11 cellular contexts compared by ENCODE assay signal in genomic region chr17:43467981-43468541, GRCh38. TPM values are rescaled to one million over a fixed set of nuclear protein-coding genes. Genes with fewer than 3 reads are reported as not detected.
DNase-seq lines count a peak whose midpoint lies in the region; ATAC-seq and TF ChIP-seq lines count a peak whose summit lies in the region.
"Had no signal": no experiment of that assay in that cellular context is flagged by ENCODE, and none has a peak within 500 bp of the region (broad histone marks: within the 10 kb centered on the region; RNA-seq: fewer than 3 reads in every experiment).

No MANE protein-coding gene starts in this region.

- no peaks in the 10 kb centered on the region for H3K9me3 Mint-ChIP-seq in neural crest cell
- H3K9me3 Mint-ChIP-seq: activated T-helper 1 cell treated with anti-CD3 and anti-CD28 coated beads, Interleukin-12 subunit alpha, Interleukin-12 subunit beta, Interleukin-2, Interleukin-4 antibody, amounts not matched to agents 30 ng/mL and 10 ng/mL and 1 ng/mL, durations not matched to agents 14 hours and 24 hours and 36 hours had no signal

- DNase-seq in AG20443 (ENCODE audit: low spot score) (peak; percentile 85), NCI-H1694 (lab: John Stamatoyannopoulos, UW) (peak; percentile 85), dedifferentiated amniotic fluid mesenchymal stem cell (ENCODE audit: extremely low spot score) (peak; percentile 93), neural crest cell (ENCODE audit: low read depth, low spot score) (no peak), GF-D8 (lab: John Stamatoyannopoulos, UW) (no peak), left lobe of liver (ENCODE audit: low spot score) (no peak)
- DNase-seq: DMS153, SIG-M5 had no signal

- no peak overlapping the region for H3K4me3 Mint-ChIP-seq in neural crest cell
- H3K4me3 Mint-ChIP-seq: activated T-helper 1 cell treated with anti-CD3 and anti-CD28 coated beads, Interleukin-12 subunit alpha, Interleukin-12 subunit beta, Interleukin-2, Interleukin-4 antibody, amounts not matched to agents 30 ng/mL and 10 ng/mL and 1 ng/mL, durations not matched to agents 14 hours and 24 hours and 36 hours had no signal

- peak overlapping the region; percentile 23 for H3K27ac Mint-ChIP-seq in neural crest cell (ENCODE audit: unreplicated experiment)
- H3K27ac Mint-ChIP-seq: activated T-helper 1 cell treated with anti-CD3 and anti-CD28 coated beads, Interleukin-12 subunit alpha, Interleukin-12 subunit beta, Interleukin-2, Interleukin-4 antibody, amounts not matched to agents 30 ng/mL and 10 ng/mL and 1 ng/mL, durations not matched to agents 14 hours and 24 hours and 36 hours had no signal

- H3K36me3 Mint-ChIP-seq in neural crest cell (ENCODE audit: low read depth) = no peaks in the 10 kb centered on the region

- no peaks in the 10 kb centered on the region for H3K4me1 Mint-ChIP-seq in neural crest cell

- no peak for TF ChIP-seq CTCF in neural crest cell (conservative IDR thresholded peaks at IDR 0.05)

- peaks cover 6% of the 10 kb centered on the region for H3K27me3 Mint-ChIP-seq in neural crest cell (ENCODE audit: low read depth)

- no peak for ATAC-seq in left lobe of liver
- no peak for ATAC-seq in HG02840 (IDR thresholded peaks at IDR 0.05; ENCODE audit: low FRiP score, unreplicated experiment)
- no peak for ATAC-seq in HG03378 (IDR thresholded peaks at IDR 0.05; ENCODE audit: unreplicated experiment)

RNA-seq across cellular contexts. Expression of gene DHX8, which starts 15.7 kb away (rescaled TPM):
- total RNA-seq in neural crest cell (56.9 and 68.0 TPM in 2 replicates), left lobe of liver (13.7 TPM)

Comparison
In these comparisons a context has a peak if more than half of its experiments do, and no peak if none do; other contexts are left out.
1. DNase-seq: peak in AG20443 (single experiment), NCI-H1694 (single experiment) and dedifferentiated amniotic fluid mesenchymal stem cell (single experiment); none in neural crest cell (single experiment), GF-D8 (single experiment) and left lobe of liver (single experiment).